In the genomic region with DNA sequence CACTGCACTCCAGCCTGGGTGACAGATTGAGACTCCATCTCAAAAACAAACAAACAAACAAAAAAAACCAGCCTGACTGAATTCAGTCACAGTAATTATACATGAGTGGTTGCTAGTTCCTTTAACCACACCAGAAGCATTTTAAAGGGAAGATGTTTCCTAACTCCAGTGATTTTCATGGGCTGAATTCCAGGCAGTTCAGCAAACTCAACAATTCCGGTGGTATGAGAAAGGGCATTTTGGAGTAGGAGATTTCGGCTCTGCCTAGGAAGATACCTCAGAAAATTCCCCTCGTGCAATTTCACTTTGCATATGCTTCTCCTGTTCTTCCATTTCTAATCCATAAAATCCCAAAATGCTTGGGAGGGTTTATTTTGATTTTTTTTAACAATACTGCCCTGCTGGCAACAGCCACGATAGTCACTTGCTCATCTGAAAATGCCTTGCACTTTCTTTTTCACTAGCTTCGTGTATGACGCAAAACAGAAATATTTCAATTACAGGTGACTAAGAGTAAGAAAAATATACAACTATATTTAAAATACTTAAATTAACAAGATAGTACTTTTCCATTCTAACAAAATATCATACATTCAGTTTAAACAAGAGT, we compare ENCODE assay signal across 12 cellular contexts. TPM values are rescaled to one million over a fixed set of nuclear protein-coding genes. Genes with fewer than 3 reads are reported as not detected.
DNase-seq lines count a peak whose midpoint lies in the region; ATAC-seq and TF ChIP-seq lines count a peak whose summit lies in the region.
"Had no signal": no experiment of that assay in that cellular context is flagged by ENCODE, and none has a peak within 500 bp of the region (broad histone marks: within the 10 kb centered on the region; RNA-seq: fewer than 3 reads in every experiment).

No MANE protein-coding gene starts in this region.

- POLR2A ChIA-PET in PC-3 (lab: Charles Lee; ENCODE audit: unreplicated experiment), result interaction anchor here (0.5 kb wide), 1 partner anchor 131 kb away, joined by 3 read pairs; no protein-coding TSS in a partner anchor

- H3K4me1 ChIP-seq in PC-3 (ENCODE audit: insufficient read depth, low read length) (peaks cover 23% of the 10 kb centered on the region), uterus (no peaks in the 10 kb centered on the region)

- TF ChIP-seq CTCF in PC-3 (conservative IDR thresholded peaks at IDR 0.05; ENCODE audit: low read depth, low read length) (no peak), fibroblast of pulmonary artery (IDR thresholded peaks at IDR 0.05; ENCODE audit: low read length, missing control alignments) (no peak), uterus (IDR thresholded peaks at IDR 0.05) (no peak), mesothelial cell of epicardium (IDR thresholded peaks at IDR 0.05; ENCODE audit: unreplicated experiment) (no peak)

- ATAC-seq in PC-3, result no peak
- ATAC-seq: naive thymus-derived CD4-positive, alpha-beta T cell had no signal

- no peaks in the 10 kb centered on the region for H3F3A ChIP-seq in PC-3 (ENCODE audit: low read length, unreplicated experiment)

- no peaks in the 10 kb centered on the region for H3K79me2 ChIP-seq in PC-3 (ENCODE audit: low read length)

- H3K27ac ChIP-seq in PC-3 (ENCODE audit: low read length) (peak overlapping the region; percentile 29; the same call in 1 of the 2 replicates), uterus (peak overlapping the region; percentile 30 to 32)
- H3K27ac ChIP-seq: HL-60 had no signal

- H3K36me3 Mint-ChIP-seq in activated naive CD8-positive, alpha-beta T cell, result no peaks in the 10 kb centered on the region
- H3K36me3 Mint-ChIP-seq in activated naive CD8-positive, alpha-beta T cell treated with anti-CD3 and anti-CD28 coated beads for 36 hours, result no peaks in the 10 kb centered on the region
- H3K36me3 Mint-ChIP-seq in mesothelial cell of epicardium, result peaks cover 28% of the 10 kb centered on the region
- H3K36me3 Mint-ChIP-seq in activated T-cell treated with anti-CD3 and anti-CD28 coated beads, Interleukin-2, amount 50 U/mL, for 24 hours (ENCODE audit: low read depth), result no peaks in the 10 kb centered on the region
- H3K36me3 Mint-ChIP-seq: naive thymus-derived CD4-positive, alpha-beta T cell had no signal

- no peaks in the 10 kb centered on the region for H4K20me1 ChIP-seq in PC-3 (ENCODE audit: low read length)

- no peak overlapping the region for H3K4me3 Mint-ChIP-seq in activated naive CD8-positive, alpha-beta T cell
- no peak overlapping the region for H3K4me3 Mint-ChIP-seq in activated naive CD8-positive, alpha-beta T cell treated with anti-CD3 and anti-CD28 coated beads for 36 hours
- no peak overlapping the region for H3K4me3 Mint-ChIP-seq in mesothelial cell of epicardium
- H3K4me3 Mint-ChIP-seq in activated T-cell treated with anti-CD3 and anti-CD28 coated beads, Interleukin-2, amount 50 U/mL, for 24 hours, result no peak overlapping the region
- H3K4me3 Mint-ChIP-seq: naive thymus-derived CD4-positive, alpha-beta T cell had no signal

- H3K4me3 ChIP-seq in PC-3 (ENCODE audit: low read length), result no peak overlapping the region; the same call in 1 of the 2 replicates
- no peak overlapping the region for H3K4me3 ChIP-seq in fibroblast of pulmonary artery (replicated peaks; ENCODE audit: low read depth, low read length)
- H3K4me3 ChIP-seq in uterus, result no peak overlapping the region

- H3K36me3 ChIP-seq in PC-3 (ENCODE audit: low read depth, low read length), result 0 out of 2 replicates have a peak, but pooled peaks cover 2% of the 10 kb centered on the region
- no peaks in the 10 kb centered on the region for H3K36me3 ChIP-seq in uterus

- DNase-seq in activated naive CD8-positive, alpha-beta T cell treated with anti-CD3 and anti-CD28 coated beads for 36 hours, result no peak
- DNase-seq in PC-3 (no peak), fibroblast of pulmonary artery (ENCODE audit: low read depth) (peak; percentile 36), uterus (no peak), cortex of kidney (lab: John Stamatoyannopoulos, UW) (no peak), mesothelial cell of epicardium (ENCODE audit: low spot score in 2 of 2, unreplicated experiment in 2 of 2) (no peak)
- DNase-seq in activated T-cell treated with anti-CD3 and anti-CD28 coated beads, Interleukin-2, amount 50 U/mL, for 24 hours, result no peak
- DNase-seq: 8988T; naive thymus-derived CD4-positive, alpha-beta T cell; NCI-H1105 had no signal

- H3K27me3 ChIP-seq in PC-3 (ENCODE audit: low read length) (no peaks in the 10 kb centered on the region), uterus (no peaks in the 10 kb centered on the region)

- peak overlapping the region; percentile 37; the same call in 1 of the 2 replicates for H3K4me2 ChIP-seq in PC-3 (ENCODE audit: low read length)

- H3K9me3 ChIP-seq in PC-3 (ENCODE audit: low read length) (no peaks in the 10 kb centered on the region), uterus (no peaks in the 10 kb centered on the region)

- TF ChIP-seq POLR2A in uterus (IDR thresholded peaks at IDR 0.05), result no peak

- H3K9ac ChIP-seq in PC-3 (ENCODE audit: low read length), result no peak overlapping the region

- no peaks in the 10 kb centered on the region for H3K9me3 Mint-ChIP-seq in activated naive CD8-positive, alpha-beta T cell (ENCODE audit: low read depth)
- H3K9me3 Mint-ChIP-seq in activated naive CD8-positive, alpha-beta T cell treated with anti-CD3 and anti-CD28 coated beads for 36 hours, result no peaks in the 10 kb centered on the region
- no peaks in the 10 kb centered on the region for H3K9me3 Mint-ChIP-seq in mesothelial cell of epicardium
- H3K9me3 Mint-ChIP-seq in activated T-cell treated with anti-CD3 and anti-CD28 coated beads, Interleukin-2, amount 50 U/mL, for 24 hours, result no peaks in the 10 kb centered on the region

- H3K27ac Mint-ChIP-seq in activated naive CD8-positive, alpha-beta T cell, result peak overlapping the region; percentile 23
- H3K27ac Mint-ChIP-seq in activated naive CD8-positive, alpha-beta T cell treated with anti-CD3 and anti-CD28 coated beads for 36 hours, result no peak overlapping the region
- H3K27ac Mint-ChIP-seq in mesothelial cell of epicardium, result no peak overlapping the region
- H3K27ac Mint-ChIP-seq in activated T-cell treated with anti-CD3 and anti-CD28 coated beads, Interleukin-2, amount 50 U/mL, for 24 hours, result no peak overlapping the region
- H3K27ac Mint-ChIP-seq: naive thymus-derived CD4-positive, alpha-beta T cell had no signal

- intact Hi-C loops in PC-3 (cut with micrococcal nuclease) (no loop called here), uterus (cut with DNase I; ENCODE audit: low total_unique reads) (no loop called here)

- H3K4me1 Mint-ChIP-seq in activated naive CD8-positive, alpha-beta T cell (ENCODE audit: low read depth), result no peaks in the 10 kb centered on the region
- no peaks in the 10 kb centered on the region for H3K4me1 Mint-ChIP-seq in activated naive CD8-positive, alpha-beta T cell treated with anti-CD3 and anti-CD28 coated beads for 36 hours
- peaks cover 6% of the 10 kb centered on the region for H3K4me1 Mint-ChIP-seq in mesothelial cell of epicardium
- H3K4me1 Mint-ChIP-seq in activated T-cell treated with anti-CD3 and anti-CD28 coated beads, Interleukin-2, amount 50 U/mL, for 24 hours (ENCODE audit: low read depth), result peaks cover 8% of the 10 kb centered on the region
- H3K4me1 Mint-ChIP-seq: naive thymus-derived CD4-positive, alpha-beta T cell had no signal

- no peaks in the 10 kb centered on the region for H3K27me3 Mint-ChIP-seq in activated naive CD8-positive, alpha-beta T cell
- no peaks in the 10 kb centered on the region for H3K27me3 Mint-ChIP-seq in activated naive CD8-positive, alpha-beta T cell treated with anti-CD3 and anti-CD28 coated beads for 36 hours
- no peaks in the 10 kb centered on the region for H3K27me3 Mint-ChIP-seq in mesothelial cell of epicardium (ENCODE audit: low read depth)
- H3K27me3 Mint-ChIP-seq in activated T-cell treated with anti-CD3 and anti-CD28 coated beads, Interleukin-2, amount 50 U/mL, for 24 hours, result peaks cover 4% of the 10 kb centered on the region
- H3K27me3 Mint-ChIP-seq: naive thymus-derived CD4-positive, alpha-beta T cell had no signal

- no TSS peak for BruUV-seq in PC-3 (replicated peaks; lab: Mats Ljungman, UMichigan)

- CTCF ChIA-PET in PC-3 (lab: Charles Lee), result no interaction called here

- no peak overlapping the region for H2AFZ ChIP-seq in PC-3 (ENCODE audit: low read length)

- H3K9me2 ChIP-seq in PC-3 (replicated peaks; ENCODE audit: low read length), result no peaks in the 10 kb centered on the region

RNA-seq across cellular contexts. Expression of a gene that starts 48.3 kb away (rescaled TPM):
- 10 to 100 TPM; 14.2 to 16.9 TPM for total RNA-seq in activated naive CD8-positive, alpha-beta T cell treated with anti-CD3 and anti-CD28 coated beads for 36 hours
- total RNA-seq in PC-3 (2014; rRNA removed) (0.12 and 0.29 TPM in 2 replicates), uterus (1 to 10 TPM; 3.1 to 9.7 (median 3.4) TPM), mesothelial cell of epicardium (0.76 to 1.5 TPM (median 1.0 TPM) in 3 replicates)
